ENCODE assay signal across 19 cellular contexts in the genomic region with DNA sequence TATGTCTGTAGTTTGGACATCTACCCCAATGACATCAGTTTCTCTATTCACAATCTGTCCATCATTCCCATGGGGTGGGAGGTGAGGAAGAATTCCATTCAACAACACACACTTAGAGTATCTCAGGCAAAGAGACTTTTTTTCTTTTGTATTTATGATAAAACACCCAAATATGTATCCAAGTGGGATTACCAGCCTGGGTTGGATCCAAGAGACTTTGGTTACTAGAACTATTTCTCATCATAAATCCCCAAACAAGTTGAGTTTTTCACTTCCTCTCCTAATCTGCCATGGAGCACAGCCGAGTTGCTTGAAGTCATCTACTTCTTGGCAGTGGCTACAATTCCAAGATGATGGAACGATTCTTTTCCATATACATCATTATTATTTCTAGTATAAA.
A peak's percentile ranks its signal among the peaks of the same experiment; 100 is the strongest.
DNase-seq lines count a peak whose midpoint lies in the region; ATAC-seq and TF ChIP-seq lines count a peak whose summit lies in the region.
"Had no signal": no experiment of that assay in that cellular context is flagged by ENCODE, and none has a peak within 500 bp of the region (broad histone marks: within the 10 kb centered on the region; RNA-seq: fewer than 3 reads in every experiment).

No MANE protein-coding gene starts in this region.

- H3K4me1 ChIP-seq in ACC112 (ENCODE audit: control insufficient read depth, insufficient read depth, low read length, unreplicated experiment) (peaks cover 55% of the 10 kb centered on the region), upper lobe of right lung (no peaks in the 10 kb centered on the region)

- H3K4me3 ChIP-seq in ACC112 (ENCODE audit: low read depth, low read length) (no peak overlapping the region), fibroblast of villous mesenchyme (ENCODE audit: low read depth, low read length) (no peak overlapping the region), upper lobe of right lung (no peak overlapping the region)
- H3K4me3 ChIP-seq: dorsolateral prefrontal cortex, PC-9 had no signal

- no peaks in the 10 kb centered on the region for H3K9me3 ChIP-seq in upper lobe of right lung

- H3K79me2 ChIP-seq in ACC112 (ENCODE audit: control insufficient read depth, insufficient read depth, low read length, unreplicated experiment) = peaks cover 10% of the 10 kb centered on the region

- peak; percentile 98 for DNase-seq in HCEC 1CT
- peak; percentile 68 for DNase-seq in amniotic stem cell (lab: John Stamatoyannopoulos, UW)
- DNase-seq in fibroblast of villous mesenchyme (ENCODE audit: low read depth) = peak; percentile 91
- DNase-seq in activated CD4-positive, alpha-beta T cell treated with anti-CD3 and anti-CD28 coated beads, Interleukin-2, amount 50 U/mL, for 4 hours = no peak
- no peak for DNase-seq in Kasumi-1 (lab: John Stamatoyannopoulos, UW)
- no peak for DNase-seq in NCI-H2081 treated with DMSO at 0.1 percent for 48 hours (lab: John Stamatoyannopoulos, UW)
- no peak for DNase-seq in upper lobe of right lung
- DNase-seq: activated CD4-positive, alpha-beta T cell treated with anti-CD3 and anti-CD28 coated beads for 48 hours; activated naive CD4-positive, alpha-beta T cell treated with Interleukin-2 at 50 U/mL for 16 hours; CD4-positive, alpha-beta memory T cell; dorsolateral prefrontal cortex; NCI-H2029 treated with DMSO at 0.1 percent for 48 hours; NCI-H69; PC-9; retina; stimulated activated naive CD4-positive, alpha-beta T cell treated with Interleukin-2 at 50 U/mL for 16 hours; trophoblast cell had no signal

- TF ChIP-seq CTCF in fibroblast of villous mesenchyme (IDR thresholded peaks at IDR 0.05; ENCODE audit: insufficient read depth, low read depth, low read length) (no peak), upper lobe of right lung (IDR thresholded peaks at IDR 0.05) (no peak)

- intact Hi-C loops in upper lobe of right lung (cut with DNase I) = no loop called here

- no peak overlapping the region for H2AFZ ChIP-seq in ACC112 (ENCODE audit: low read length, unreplicated experiment)
- H2AFZ ChIP-seq: PC-9 had no signal

- no peak for ATAC-seq in upper lobe of right lung

- H3K27me3 ChIP-seq in ACC112 (ENCODE audit: insufficient read depth, low read length) (no peaks in the 10 kb centered on the region), upper lobe of right lung (peaks cover 5% of the 10 kb centered on the region)

- H3K36me3 ChIP-seq in ACC112 (ENCODE audit: insufficient read depth, low read length) (peaks cover 14% of the 10 kb centered on the region; the same call in 1 of the 2 replicates), upper lobe of right lung (no peaks in the 10 kb centered on the region)

- H3K27ac ChIP-seq in ACC112 (ENCODE audit: low read depth, low read length) (peak overlapping the region; percentile 85), upper lobe of right lung (no peak overlapping the region)
- H3K27ac ChIP-seq: 22Rv1, dorsolateral prefrontal cortex, PC-9 had no signal

Comparison
In these comparisons a context has a peak if more than half of its experiments do, and no peak if none do; other contexts are left out.
1. DNase-seq: peak in HCEC 1CT (single experiment), amniotic stem cell (single experiment) and fibroblast of villous mesenchyme (single experiment); none in activated CD4-positive, alpha-beta T cell treated with anti-CD3 and anti-CD28 coated beads, Interleukin-2, amount 50 U/mL, for 4 hours (0 of 2), Kasumi-1 (0 of 2), NCI-H2081 treated with DMSO at 0.1 percent for 48 hours (single experiment) and upper lobe of right lung (single experiment).